Comparison of ENCODE assay signal across 18 cellular contexts in genomic region chr7:151307536-151307935, GRCh38.
"Had no signal": no experiment of that assay in that cellular context is flagged by ENCODE, and none has a peak within 500 bp of the region (broad histone marks: within the 10 kb centered on the region; RNA-seq: fewer than 3 reads in every experiment).

No MANE protein-coding gene starts in this region.

- H3K27ac ChIP-seq: ascending aorta, body of pancreas, Peyer's patch, SJSA1 had no signal

- H3K9me3 ChIP-seq: body of pancreas had no signal

- H3K36me3 ChIP-seq: ascending aorta, Peyer's patch, SJSA1 had no signal

- H3K4me3 ChIP-seq: ascending aorta, body of pancreas, K562, Peyer's patch, SJSA1 had no signal

- H3K27me3 ChIP-seq: ascending aorta had no signal

- DNase-seq: activated CD4-positive, alpha-beta T cell treated with anti-CD3 and anti-CD28 coated beads for 4 hours; activated naive CD8-positive, alpha-beta T cell treated with anti-CD3 and anti-CD28 coated beads, Interleukin-2, amount 50 U/mL, for 24 hours; activated T-cell treated with anti-CD3 and anti-CD28 coated beads, Interleukin-2, amount 50 U/mL, for 1 hour; amniotic stem cell; body of pancreas; Karpas-422; NCI-H1105 treated with DMSO at 0.1 percent for 48 hours; NCI-H146; NCI-H187 treated with DMSO at 0.1 percent for 48 hours; NCI-H2081 treated with DMSO at 0.1 percent for 48 hours; NCI-H446; NCI-H524; Peyer's patch; SHP77; SW 1271 had no signal
